Comparison of ENCODE assay signal across 1 cellular context in genomic region chr20:49279677-49280462, GRCh38.
TF ChIP-seq lines count a peak whose summit lies in the region.

No MANE protein-coding gene starts in this region.

TF ChIP-seq in HepG2, 621 proteins besides CTCF, POLR2A, EP300 and RAD21 (continued from another document):
- TF ChIP-seq ZNF687 (CRISPR knock-in tag; IDR thresholded peaks at IDR 0.05) (no peak), ZFP90 (CRISPR knock-in tag; IDR thresholded peaks at IDR 0.05; ENCODE audit: borderline replicate concordance) (no peak), HMGA1 (CRISPR knock-in tag; conservative IDR thresholded peaks at IDR 0.05) (no peak), ZNF772 (CRISPR knock-in tag; IDR thresholded peaks at IDR 0.05) (peak; percentile 14; the same call in 1 of the 2 replicates), KDM5A (IDR thresholded peaks at IDR 0.05; ENCODE audit: borderline replicate concordance, low read length) (peak; percentile 23), KAT8 (CRISPR knock-in tag; IDR thresholded peaks at IDR 0.05) (no peak), RARG (CRISPR knock-in tag; IDR thresholded peaks at IDR 0.05; ENCODE audit: low read depth) (no peak), SRSF4 (IDR thresholded peaks at IDR 0.05; ENCODE audit: low read depth, low read length, poor library complexity, severe bottlenecking) (no peak), ZNF207 (IDR thresholded peaks at IDR 0.05; ENCODE audit: borderline replicate concordance) (no peak), SIN3A (IDR thresholded peaks at IDR 0.05; ENCODE audit: borderline replicate concordance, low read depth, low read length) (0 out of 2 replicates have a peak, but pooled peaks have one; percentile 60), ZNF441 (CRISPR knock-in tag; IDR thresholded peaks at IDR 0.05; ENCODE audit: borderline replicate concordance) (no peak), TBP (CRISPR knock-in tag; IDR thresholded peaks at IDR 0.05) (no peak), TOPORS (CRISPR knock-in tag; IDR thresholded peaks at IDR 0.05) (no peak; the same call in 1 of the 2 replicates), FOXO4 (CRISPR knock-in tag; conservative IDR thresholded peaks at IDR 0.05) (0 out of 2 replicates have a peak, but pooled peaks have one; percentile 5), TEAD3 (CRISPR knock-in tag; optimal IDR thresholded peaks at IDR 0.05; ENCODE audit: borderline replicate concordance) (peak; percentile 63), ZNF672 (CRISPR knock-in tag; IDR thresholded peaks at IDR 0.05) (no peak), SMAD3 (CRISPR knock-in tag; IDR thresholded peaks at IDR 0.05) (0 out of 2 replicates have a peak, but pooled peaks have one; percentile 9), ZNF646 (CRISPR knock-in tag; IDR thresholded peaks at IDR 0.05) (no peak), ZNF562 (CRISPR knock-in tag; IDR thresholded peaks at IDR 0.05; ENCODE audit: borderline replicate concordance) (no peak), HNF4A (CRISPR knock-in tag; IDR thresholded peaks at IDR 0.05) (no peak)
- TF ChIP-seq, protein P1, sequence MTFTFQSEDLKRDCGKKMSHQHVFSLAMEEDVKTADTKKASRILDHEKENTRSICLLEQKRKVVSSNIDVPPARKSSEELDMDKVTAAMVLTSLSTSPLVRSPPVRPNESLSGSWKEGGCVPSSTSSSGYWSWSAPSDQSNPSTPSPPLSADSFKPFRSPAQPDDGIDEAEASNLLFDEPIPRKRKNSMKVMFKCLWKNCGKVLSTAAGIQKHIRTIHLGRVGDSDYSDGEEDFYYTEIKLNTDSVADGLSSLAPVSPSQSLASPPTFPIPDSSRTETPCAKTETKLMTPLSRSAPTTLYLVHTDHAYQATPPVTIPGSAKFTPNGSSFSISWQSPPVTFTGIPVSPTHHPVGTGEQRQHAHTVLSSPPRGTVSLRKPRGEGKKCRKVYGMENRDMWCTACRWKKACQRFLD (CRISPR knock-in tag; IDR thresholded peaks at IDR 0.05; ENCODE audit: borderline replicate concordance): no peak
- TF ChIP-seq, protein P2, sequence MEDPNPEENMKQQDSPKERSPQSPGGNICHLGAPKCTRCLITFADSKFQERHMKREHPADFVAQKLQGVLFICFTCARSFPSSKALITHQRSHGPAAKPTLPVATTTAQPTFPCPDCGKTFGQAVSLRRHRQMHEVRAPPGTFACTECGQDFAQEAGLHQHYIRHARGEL (CRISPR knock-in tag; IDR thresholded peaks at IDR 0.05): no peak
TF ChIP-seq in HepG2: peak in this region for 82.
